In genomic region chr10:80437227-80437626, GRCh38 we compare ENCODE assay signal across 22 cellular contexts.
"Had no signal": no experiment of that assay in that cellular context is flagged by ENCODE, and none has a peak within 500 bp of the region (broad histone marks: within the 10 kb centered on the region; RNA-seq: fewer than 3 reads in every experiment).

No MANE protein-coding gene starts in this region.

- H3K27me3 Mint-ChIP-seq: activated CD8-positive, alpha-beta T cell treated with anti-CD3 and anti-CD28 coated beads for 36 hours; activated naive CD4-positive, alpha-beta T cell treated with anti-CD3 and anti-CD28 coated beads, Interleukin-2, amount 50 U/mL, for 24 hours; activated naive CD8-positive, alpha-beta T cell treated with anti-CD3 and anti-CD28 coated beads, Interleukin-2, amount 50 U/mL, for 24 hours; stimulated activated naive B cell treated with anti-CD40 and anti-IgM and Interleukin-4, amounts not matched to agents 10 μg/mL and 1 μg/mL and 100 μg/mL, for 72 hours had no signal

- H3K36me3 ChIP-seq: neutrophil, prostate gland had no signal

- DNase-seq: activated CD4-positive, alpha-beta T cell treated with anti-CD3 and anti-CD28 coated beads, Interleukin-2, amount 50 U/mL, for 1 hour; activated CD8-positive, alpha-beta T cell treated with anti-CD3 and anti-CD28 coated beads for 36 hours; activated naive CD8-positive, alpha-beta T cell treated with anti-CD3 and anti-CD28 coated beads, Interleukin-2, amount 50 U/mL, for 24 hours; activated T-cell treated with anti-CD3 and anti-CD28 coated beads, Interleukin-2, amount 50 U/mL, for 48 hours; amygdala; central memory CD4-positive, alpha-beta T cell; glutamatergic neuron; kidney glomerular epithelial cell; left ventricle myocardium inferior; retina; stimulated activated CD4-positive, alpha-beta T cell treated with anti-CD3 and anti-CD28 coated beads, Interleukin-15, amount 100 ng/mL, for 24 hours; stimulated activated CD4-positive, alpha-beta T cell treated with anti-CD3 and anti-CD28 coated beads, Interleukin-2, amount 100 ng/mL, for 24 hours; stimulated activated naive B cell treated with anti-CD40 and anti-IgM and Interleukin-4, amounts not matched to agents 10 μg/mL and 1 μg/mL and 100 μg/mL, for 72 hours; T-helper 2 cell had no signal

- H3K9me3 Mint-ChIP-seq: activated CD8-positive, alpha-beta T cell treated with anti-CD3 and anti-CD28 coated beads for 36 hours; activated naive CD4-positive, alpha-beta T cell treated with anti-CD3 and anti-CD28 coated beads, Interleukin-2, amount 50 U/mL, for 24 hours; activated naive CD8-positive, alpha-beta T cell treated with anti-CD3 and anti-CD28 coated beads, Interleukin-2, amount 50 U/mL, for 24 hours; activated T-helper 2 cell treated with anti-CD3 and anti-CD28 coated beads, Interferon-gamma antibody, Interleukin-2, Interleukin-4, amounts not matched to agents 10 μg/mL and 5 μg/mL and 100 μg/mL, durations not matched to agents 14 hours and 24 hours and 36 hours; nephron; stimulated activated naive B cell treated with anti-CD40 and anti-IgM and Interleukin-4, amounts not matched to agents 10 μg/mL and 1 μg/mL and 100 μg/mL, for 72 hours had no signal

- H3K4me3 ChIP-seq: hepatocyte, left ventricle myocardium inferior, lung, prostate gland, tibial nerve had no signal

- H3K27ac Mint-ChIP-seq: activated CD8-positive, alpha-beta T cell treated with anti-CD3 and anti-CD28 coated beads for 36 hours; activated naive CD4-positive, alpha-beta T cell treated with anti-CD3 and anti-CD28 coated beads, Interleukin-2, amount 50 U/mL, for 24 hours; activated naive CD8-positive, alpha-beta T cell treated with anti-CD3 and anti-CD28 coated beads, Interleukin-2, amount 50 U/mL, for 24 hours; activated T-helper 2 cell treated with anti-CD3 and anti-CD28 coated beads, Interferon-gamma antibody, Interleukin-2, Interleukin-4, amounts not matched to agents 10 μg/mL and 5 μg/mL and 100 μg/mL, durations not matched to agents 14 hours and 24 hours and 36 hours; stimulated activated naive B cell treated with anti-CD40 and anti-IgM and Interleukin-4, amounts not matched to agents 10 μg/mL and 1 μg/mL and 100 μg/mL, for 72 hours had no signal

- H3K27me3 ChIP-seq: hepatocyte, tibial nerve had no signal

- ATAC-seq: activated CD8-positive, alpha-beta T cell treated with anti-CD3 and anti-CD28 coated beads for 36 hours; activated naive CD8-positive, alpha-beta T cell treated with anti-CD3 and anti-CD28 coated beads, Interleukin-2, amount 50 U/mL, for 24 hours; stimulated activated naive B cell treated with anti-CD40 and anti-IgM and Interleukin-4, amounts not matched to agents 10 μg/mL and 1 μg/mL and 100 μg/mL, for 72 hours had no signal

- H3K4me2 ChIP-seq: hepatocyte had no signal

- H3K4me1 ChIP-seq: left ventricle myocardium inferior, prostate gland had no signal

- H3K4me3 Mint-ChIP-seq: activated CD8-positive, alpha-beta T cell treated with anti-CD3 and anti-CD28 coated beads for 36 hours; activated naive CD4-positive, alpha-beta T cell treated with anti-CD3 and anti-CD28 coated beads, Interleukin-2, amount 50 U/mL, for 24 hours; activated naive CD8-positive, alpha-beta T cell treated with anti-CD3 and anti-CD28 coated beads, Interleukin-2, amount 50 U/mL, for 24 hours; nephron; stimulated activated naive B cell treated with anti-CD40 and anti-IgM and Interleukin-4, amounts not matched to agents 10 μg/mL and 1 μg/mL and 100 μg/mL, for 72 hours had no signal

- H3K79me2 ChIP-seq: hepatocyte had no signal

- H3K9me3 ChIP-seq: left ventricle myocardium inferior, neutrophil, prostate gland, tibial nerve had no signal

- H3K27ac ChIP-seq: hepatocyte, left ventricle myocardium inferior, neutrophil, tibial nerve had no signal

- H3K4me1 Mint-ChIP-seq: activated naive CD4-positive, alpha-beta T cell treated with anti-CD3 and anti-CD28 coated beads, Interleukin-2, amount 50 U/mL, for 24 hours; activated naive CD8-positive, alpha-beta T cell treated with anti-CD3 and anti-CD28 coated beads, Interleukin-2, amount 50 U/mL, for 24 hours; nephron; stimulated activated naive B cell treated with anti-CD40 and anti-IgM and Interleukin-4, amounts not matched to agents 10 μg/mL and 1 μg/mL and 100 μg/mL, for 72 hours had no signal
